ENCODE assay signal across 8 cellular contexts in genomic region chr19:49850487-49851342, GRCh38. TPM values are rescaled to one million over a fixed set of nuclear protein-coding genes. Genes with fewer than 3 reads are reported as not detected.
DNase-seq lines count a peak whose midpoint lies in the region; ATAC-seq, FAIRE-seq and TF ChIP-seq lines count a peak whose summit lies in the region.

PTOV1 (plus strand) TSS chr19:49851159.

- peaks cover 20% of the 10 kb centered on the region for H3K4me1 Mint-ChIP-seq in T-helper 17 cell

- H3K36me3 ChIP-seq in right atrium auricular region, result peaks cover 10% of the 10 kb centered on the region

- H3K27ac ChIP-seq in right atrium auricular region, result peak within 1 kb of the TSS; percentile 99 to 100

- peak; percentile 81 for ATAC-seq in HG02885 (IDR thresholded peaks at IDR 0.05; ENCODE audit: poor library complexity, unreplicated experiment)
- ATAC-seq in T-helper 17 cell, result peak; percentile 91

- H3K9me3 ChIP-seq in T-helper 17 cell (ENCODE audit: control insufficient read depth, low read length, poor library complexity, severe bottlenecking) (no peaks in the 10 kb centered on the region), right atrium auricular region (no peaks in the 10 kb centered on the region)

- TF ChIP-seq CTCF in right atrium auricular region (IDR thresholded peaks at IDR 0.05), result no peak

- TF ChIP-seq POLR2A in GM12892 (IDR thresholded peaks at IDR 0.05; ENCODE audit: low read depth, low read length), result peak; percentile 73; the same call in 1 of the 2 replicates

- peaks cover 0 to 37% of the 10 kb centered on the region in 2 donors for H3K4me1 ChIP-seq in right atrium auricular region

- H3K27me3 Mint-ChIP-seq in T-helper 17 cell, result no peaks in the 10 kb centered on the region

- no peaks in the 10 kb centered on the region for H3K27me3 ChIP-seq in right atrium auricular region

- H3K4me3 Mint-ChIP-seq in T-helper 17 cell, result peak within 1 kb of the TSS; percentile 91

- H3K27ac Mint-ChIP-seq in T-helper 17 cell, result peak within 1 kb of the TSS; percentile 87

- DNase-seq in GM12892 (ENCODE audit: insufficient read length), result peak; percentile 95
- peak; percentile 81 for DNase-seq in NCI-H1694 treated with DMSO at 0.1 percent for 48 hours (lab: John Stamatoyannopoulos, UW)
- peak; percentile 84 to 92 (median 85) for DNase-seq in T-helper 17 cell
- DNase-seq in amygdala (lab: John Stamatoyannopoulos, UW), result peak; percentile 16 to 96 (median 90)
- DNase-seq in right atrium auricular region (ENCODE audit: low spot score), result peak; percentile 94
- DNase-seq in pulmonary artery endothelial cell (ENCODE audit: low read depth, low spot score), result peak; percentile 60
- peak; percentile 96 for DNase-seq in urothelium cell line (ENCODE audit: low spot score)

- FAIRE-seq in GM12892 (lab: Jason Lieb, UNC) (peak; percentile 83), urothelium cell line (lab: Jason Lieb, UNC) (no peak)

- H3K4me3 ChIP-seq in right atrium auricular region, result peak within 1 kb of the TSS; percentile 75 to 94

- no peaks in the 10 kb centered on the region for H3K36me3 Mint-ChIP-seq in T-helper 17 cell (ENCODE audit: low read depth)

RNA-seq across cellular contexts. Expression of gene PTOV1, which starts in this region (rescaled TPM):
- 44.7 TPM for polyA plus RNA-seq in GM12892 (2012; ENCODE audit: missing spikeins)
- total RNA-seq in T-helper 17 cell (100 to 1,000 TPM; 125 to 162 TPM), right atrium auricular region (10 to 100 TPM; 64.6 to 81.0 TPM), pulmonary artery endothelial cell (47.3 and 65.2 TPM in 2 replicates)

Comparison
In these comparisons a context has a peak if more than half of its experiments do, and no peak if none do; other contexts are left out.
1. Peak in every context shown above with its lines: DNase-seq, ATAC-seq, H3K4me3 ChIP-seq and H3K27ac ChIP-seq.